In genomic region chr7:159239028-159239427, GRCh38 we compare ENCODE assay signal across 29 cellular contexts.
"Had no signal": no experiment of that assay in that cellular context is flagged by ENCODE, and none has a peak within 500 bp of the region (broad histone marks: within the 10 kb centered on the region; RNA-seq: fewer than 3 reads in every experiment).

No MANE protein-coding gene starts in this region.

- H3K4me1 Mint-ChIP-seq: endodermal cell had no signal

- DNase-seq: colonic mucosa; cortex of kidney; dermis blood vessel endothelial cell; dorsolateral prefrontal cortex; effector CD4-positive, alpha-beta T cell; effector CD8-positive, alpha-beta T cell; effector memory CD4-positive, alpha-beta T cell; effector memory CD8-positive, alpha-beta T cell; endodermal cell; erythroblast; esophagus squamous epithelium; foreskin fibroblast; foreskin keratinocyte; foreskin melanocyte; gastrocnemius medialis; glutamatergic neuron; head of caudate nucleus; heart left ventricle; heart right ventricle had no signal

- H3K27me3 ChIP-seq: colonic mucosa, foreskin keratinocyte, gastrocnemius medialis had no signal

- FAIRE-seq: colon, endometrium, endothelial cell of umbilical vein, frontal cortex had no signal

- H3K27ac Mint-ChIP-seq: dendritic cell treated with granulocyte-macrophage colony-stimulating factor and Interleukin-4, amounts not matched to agents 40 ng/mL and 50 ng/mL, for 4 days; effector memory CD8-positive, alpha-beta T cell; endodermal cell had no signal

- H3K36me3 ChIP-seq: colonic mucosa, esophagus muscularis mucosa, esophagus squamous epithelium, gastrocnemius medialis, gastroesophageal sphincter, heart left ventricle, heart right ventricle had no signal

- H3K9me3 Mint-ChIP-seq: effector memory CD8-positive, alpha-beta T cell had no signal

- H3K27ac ChIP-seq: colonic mucosa, coronary artery, dorsolateral prefrontal cortex, epithelial cell of prostate, esophagus muscularis mucosa, esophagus squamous epithelium, foreskin keratinocyte, gastrocnemius medialis, gastroesophageal sphincter, heart left ventricle, heart right ventricle had no signal

- H3K4me1 ChIP-seq: colonic mucosa, esophagus muscularis mucosa, esophagus squamous epithelium, foreskin keratinocyte, gastrocnemius medialis, gastroesophageal sphincter, heart left ventricle, heart right ventricle had no signal

- H3K9me3 ChIP-seq: colonic mucosa, esophagus muscularis mucosa, esophagus squamous epithelium, gastrocnemius medialis, gastroesophageal sphincter, heart left ventricle, heart right ventricle had no signal

- ATAC-seq: effector memory CD8-positive, alpha-beta T cell; esophagus mucosa; foreskin keratinocyte; gastrocnemius medialis; gastroesophageal sphincter; heart left ventricle; heart right ventricle had no signal

- H3K4me3 ChIP-seq: colonic mucosa, coronary artery, dorsolateral prefrontal cortex, esophagus muscularis mucosa, esophagus squamous epithelium, gastrocnemius medialis, gastroesophageal sphincter, heart left ventricle, heart right ventricle had no signal

- H3K4me3 Mint-ChIP-seq: dendritic cell treated with granulocyte-macrophage colony-stimulating factor and Interleukin-4, amounts not matched to agents 40 ng/mL and 50 ng/mL, for 4 days; effector memory CD8-positive, alpha-beta T cell; endodermal cell had no signal
